Comparison of ENCODE assay signal across 14 cellular contexts in the genomic region with DNA sequence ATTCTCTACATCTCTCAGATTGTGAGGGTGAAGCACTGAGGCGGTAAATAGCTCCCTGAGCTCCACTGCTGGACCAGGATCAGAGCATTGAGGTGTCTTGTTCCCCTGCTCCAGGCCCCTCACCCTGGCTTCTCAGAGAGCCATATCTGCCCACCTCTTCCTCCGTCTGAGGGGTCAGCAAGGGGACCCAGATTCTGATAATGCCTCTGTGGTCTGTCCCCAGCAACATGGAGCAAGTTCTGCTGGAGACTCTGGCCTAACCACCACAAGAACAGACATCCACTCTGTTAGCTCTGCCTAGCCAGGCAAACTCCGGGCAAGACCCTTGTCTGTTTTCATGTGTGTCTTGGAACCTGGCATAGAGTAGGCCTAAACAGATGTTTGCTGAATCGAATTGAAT. TPM values are rescaled to one million over a fixed set of nuclear protein-coding genes. Genes with fewer than 3 reads are reported as not detected.
DNase-seq lines count a peak whose midpoint lies in the region; ATAC-seq and TF ChIP-seq lines count a peak whose summit lies in the region.
"Had no signal": no experiment of that assay in that cellular context is flagged by ENCODE, and none has a peak within 500 bp of the region (broad histone marks: within the 10 kb centered on the region; RNA-seq: fewer than 3 reads in every experiment).

No MANE protein-coding gene starts in this region.

- whole genome bisulfite sequencing in IMR-90 (ENCODE audit: extremely low coverage in 2 of 2, insufficient read length in 1 of 2), 2 experiments: 77% methylated on average over 3 of the region's 4 CpGs; no CpG with 5 or more reads in 1 of the 2 experiments
- 85% methylated on average over 4 of the region's 4 CpGs for WGBS in right lobe of liver (ENCODE audit: insufficient coverage, low coverage, low lambda C conversion rate, missing lambda C conversion rate)

- BruUV-seq in IMR-90 (replicated peaks; lab: Mats Ljungman, UMichigan): no TSS peak

- H4K20me1 ChIP-seq in IMR-90 (ENCODE audit: insufficient read depth, low read length): peaks cover 41% of the 10 kb centered on the region

- 0 out of 2 replicates have a peak overlapping the region, but pooled peaks have one; percentile 34 for H2AK5ac ChIP-seq in IMR-90 (ENCODE audit: low read depth, low read length)

- H3K27ac Mint-ChIP-seq in CD4-positive, alpha-beta memory T cell: peak overlapping the region; percentile 89 to 99 (median 97)
- peak overlapping the region; percentile 92 for H3K27ac Mint-ChIP-seq in activated naive CD8-positive, alpha-beta T cell
- peak overlapping the region; percentile 92 to 98 (median 95) for H3K27ac Mint-ChIP-seq in naive thymus-derived CD8-positive, alpha-beta T cell

- H3K9me3 ChIP-seq in CD4-positive, alpha-beta memory T cell (ENCODE audit: control insufficient read depth in 1 of 2, low read length in 2 of 2): no peaks in the 10 kb centered on the region
- no peaks in the 10 kb centered on the region for H3K9me3 ChIP-seq in IMR-90 (ENCODE audit: control insufficient read depth, insufficient read depth, low read length)
- no peaks in the 10 kb centered on the region for H3K9me3 ChIP-seq in right lobe of liver

- TF ChIP-seq RAD21 in IMR-90 (IDR thresholded peaks at IDR 0.05; ENCODE audit: low read length): no peak

- peak overlapping the region; percentile 1 for H2AK9ac ChIP-seq in IMR-90 (replicated peaks; ENCODE audit: low read depth, low read length, poor library complexity)

- peaks cover 62 to 86% (median 75%) of the 10 kb centered on the region in 4 donors for H3K4me1 Mint-ChIP-seq in CD4-positive, alpha-beta memory T cell
- peaks cover 78% of the 10 kb centered on the region for H3K4me1 Mint-ChIP-seq in activated naive CD8-positive, alpha-beta T cell (ENCODE audit: low read depth)
- H3K4me1 Mint-ChIP-seq in naive thymus-derived CD8-positive, alpha-beta T cell: peaks cover 51 to 84% (median 82%) of the 10 kb centered on the region in 4 donors

- no peak overlapping the region for H3K4me2 ChIP-seq in IMR-90 (ENCODE audit: low read depth, low read length)

- no peak overlapping the region for H4K5ac ChIP-seq in IMR-90 (ENCODE audit: low read depth, low read length)

- no peak overlapping the region for H2BK20ac ChIP-seq in IMR-90 (ENCODE audit: low read depth, low read length)

- H3K23ac ChIP-seq in IMR-90 (ENCODE audit: low read depth, low read length): peak overlapping the region; percentile 59

- H3K9me1 ChIP-seq in IMR-90 (ENCODE audit: insufficient read depth, low read length): peaks cover 35% of the 10 kb centered on the region

- POLR2A ChIA-PET in CD4-positive, alpha-beta memory T cell (lab: Charles Lee; ENCODE audit: partially characterized antibody): interaction anchor here (0.5 to 5.3 kb wide), 11 partner anchors 9 to 147 kb away, joined by 3 to 80 read pairs (median 5); no protein-coding TSS in a partner anchor
- POLR2A ChIA-PET in IMR-90 (lab: Charles Lee; ENCODE audit: unreplicated experiment): interaction anchor here (0.7 kb wide), 1 partner anchor 66 kb away, joined by 3 read pairs; no protein-coding TSS in a partner anchor
- POLR2A ChIA-PET in naive thymus-derived CD8-positive, alpha-beta T cell (lab: Charles Lee): interaction anchor here (0.6 to 6.4 kb wide), 11 partner anchors 10 to 70 kb away, joined by 3 to 50 read pairs (median 5); a partner anchor contains a TSS

- H3K18ac ChIP-seq in IMR-90 (ENCODE audit: low read depth, low read length): no peak overlapping the region

- H3K9me3 Mint-ChIP-seq in CD4-positive, alpha-beta memory T cell: no peaks in the 10 kb centered on the region
- no peaks in the 10 kb centered on the region for H3K9me3 Mint-ChIP-seq in activated naive CD8-positive, alpha-beta T cell (ENCODE audit: low read depth)
- no peaks in the 10 kb centered on the region for H3K9me3 Mint-ChIP-seq in naive thymus-derived CD8-positive, alpha-beta T cell

- H3K27me3 Mint-ChIP-seq in CD4-positive, alpha-beta memory T cell: no peaks in the 10 kb centered on the region
- H3K27me3 Mint-ChIP-seq in activated naive CD8-positive, alpha-beta T cell: no peaks in the 10 kb centered on the region
- H3K27me3 Mint-ChIP-seq in naive thymus-derived CD8-positive, alpha-beta T cell: no peaks in the 10 kb centered on the region

- CTCF ChIA-PET in CD4-positive, alpha-beta memory T cell (lab: Charles Lee; ENCODE audit: partially characterized antibody): interaction anchor here (0.9 to 13.1 kb wide), 12 partner anchors 13 to 185 kb away, joined by 3 to 250 read pairs (median 6); no protein-coding TSS in a partner anchor
- CTCF ChIA-PET in IMR-90 (lab: Yijun Ruan, JAX): interaction anchor here (0.6 kb wide), 1 partner anchor 20 kb away, joined by 3 read pairs; no protein-coding TSS in a partner anchor

- intact Hi-C loops in CD4-positive, alpha-beta memory T cell (cut with micrococcal nuclease): loop anchor here (10.0 kb wide), 2 partner anchors 86 to 884 kb away; no protein-coding TSS in a partner anchor
- intact Hi-C loops in IMR-90 (cut with micrococcal nuclease): no loop called here
- intact Hi-C loops in right lobe of liver (cut with DNase I): loop anchor here in 1 of 2 donors (10.0 kb wide), 1 partner anchor 326 kb away; no protein-coding TSS in a partner anchor

- H3K9ac ChIP-seq in IMR-90 (ENCODE audit: low read depth, low read length): no peak overlapping the region
- H3K9ac ChIP-seq: GM23248 had no signal

- peak overlapping the region; percentile 97 to 98 (median 98) for H3K4me3 Mint-ChIP-seq in CD4-positive, alpha-beta memory T cell
- H3K4me3 Mint-ChIP-seq in activated naive CD8-positive, alpha-beta T cell: peak overlapping the region; percentile 91
- H3K4me3 Mint-ChIP-seq in naive thymus-derived CD8-positive, alpha-beta T cell: peak overlapping the region; percentile 90 to 99 (median 94)

- ATAC-seq in IMR-90 (ENCODE audit: low read depth) (no peak), right lobe of liver (no peak), GM18505 (IDR thresholded peaks at IDR 0.05; ENCODE audit: unreplicated experiment) (no peak), HG02852 (IDR thresholded peaks at IDR 0.05; ENCODE audit: unreplicated experiment) (no peak)
- no peak for ATAC-seq in naive thymus-derived CD8-positive, alpha-beta T cell

- H3K4me1 ChIP-seq in CD4-positive, alpha-beta memory T cell (ENCODE audit: insufficient read depth, low read length): peaks cover 78% of the 10 kb centered on the region
- H3K4me1 ChIP-seq in IMR-90 (ENCODE audit: control insufficient read depth, insufficient read depth, low read length): peaks cover 13% of the 10 kb centered on the region
- no peaks in the 10 kb centered on the region for H3K4me1 ChIP-seq in right lobe of liver

- H2AFZ ChIP-seq in IMR-90 (replicated peaks; ENCODE audit: low read length, poor library complexity): no peak overlapping the region
- H2AFZ ChIP-seq: GM23248 had no signal

- peak overlapping the region; percentile 73 for H3K27ac ChIP-seq in CD4-positive, alpha-beta memory T cell (ENCODE audit: low read depth, low read length)
- H3K27ac ChIP-seq in IMR-90 (ENCODE audit: insufficient read depth, low read length) (no peak overlapping the region), right lobe of liver (no peak overlapping the region)
- H3K27ac ChIP-seq: GM23248 had no signal

- H3K27me3 ChIP-seq in CD4-positive, alpha-beta memory T cell (ENCODE audit: insufficient read depth, low read length): no peaks in the 10 kb centered on the region
- H3K27me3 ChIP-seq in IMR-90 (ENCODE audit: control insufficient read depth, insufficient read depth, low read length) (no peaks in the 10 kb centered on the region), right lobe of liver (no peaks in the 10 kb centered on the region)

- no peak overlapping the region for H4K8ac ChIP-seq in IMR-90 (ENCODE audit: low read depth in 2 of 2, low read length in 2 of 2)

- no peak overlapping the region for H3K4ac ChIP-seq in IMR-90 (ENCODE audit: low read depth, low read length)

- H3K56ac ChIP-seq in IMR-90 (ENCODE audit: extremely low read depth, insufficient read depth, low read length): no peak overlapping the region

- TF ChIP-seq POLR2A in IMR-90 (IDR thresholded peaks at IDR 0.05; ENCODE audit: low read depth, low read length): no peak
- TF ChIP-seq POLR2A in right lobe of liver (IDR thresholded peaks at IDR 0.05): no peak
- no peak for TF ChIP-seq POLR2A in GM18505 (IDR thresholded peaks at IDR 0.05; ENCODE audit: borderline replicate concordance, extremely low read depth, insufficient read depth, insufficient read length)

- peak overlapping the region; percentile 45 to 83 for H3K4me3 ChIP-seq in CD4-positive, alpha-beta memory T cell (ENCODE audit: low read length in 2 of 2)
- no peak overlapping the region for H3K4me3 ChIP-seq in IMR-90 (ENCODE audit: insufficient read depth, low read depth, low read length)
- H3K4me3 ChIP-seq in right lobe of liver: no peak overlapping the region
- H3K4me3 ChIP-seq: GM23248 had no signal

- no peaks in the 10 kb centered on the region for H3K36me3 ChIP-seq in CD4-positive, alpha-beta memory T cell (ENCODE audit: insufficient read depth, low read length)
- no peaks in the 10 kb centered on the region for H3K36me3 ChIP-seq in IMR-90 (ENCODE audit: control insufficient read depth, insufficient read depth, low read length)
- no peaks in the 10 kb centered on the region for H3K36me3 ChIP-seq in right lobe of liver

- in situ Hi-C loops in IMR-90 (cut with MboI; ENCODE audit: low sequenced_read_pairs): loop anchor here (5.0 to 10.0 kb wide), 2 partner anchors 146 to 183 kb away; no protein-coding TSS in a partner anchor

- no peak for DNase-seq in CD4-positive, alpha-beta memory T cell
- DNase-seq in IMR-90: no peak
- no peak for DNase-seq in naive thymus-derived CD8-positive, alpha-beta T cell
- no peak for DNase-seq in right lobe of liver
- no peak for DNase-seq in iPS-NIHi11 (ENCODE audit: low spot score)
- DNase-seq: COR-L47; effector CD4-positive, alpha-beta T cell; NCI-H1105; SHP77 treated with DMSO at 0.1 percent for 48 hours; stimulated activated CD4-positive, alpha-beta T cell treated with anti-CD3 and anti-CD28 coated beads, Interleukin-4, amount 100 ng/mL, for 24 hours had no signal

- H4K91ac ChIP-seq in IMR-90 (ENCODE audit: insufficient read depth, low read depth, low read length): no peak overlapping the region

- dilution Hi-C loops in IMR-90 (cut with HindIII; ENCODE audit: low sequenced_read_pairs, unreplicated experiment): no loop called here

- H3K79me1 ChIP-seq in IMR-90 (ENCODE audit: low read depth in 1 of 2, low read length in 2 of 2): peaks cover 27 to 66% of the 10 kb centered on the region in 2 experiments

- no peak overlapping the region; the same call in 1 of the 2 replicates for H3K14ac ChIP-seq in IMR-90 (replicated peaks; ENCODE audit: low read depth, low read length)

- no peak overlapping the region for H2BK120ac ChIP-seq in IMR-90 (ENCODE audit: low read depth, low read length)

- H2BK15ac ChIP-seq in IMR-90 (ENCODE audit: low read depth, low read length): no peak overlapping the region

- TF ChIP-seq CTCF in IMR-90 (conservative IDR thresholded peaks at IDR 0.05; ENCODE audit: low read depth, low read length): no peak
- TF ChIP-seq CTCF in right lobe of liver (IDR thresholded peaks at IDR 0.05): no peak

- no peak overlapping the region for H2BK5ac ChIP-seq in IMR-90 (ENCODE audit: low read depth, low read length, poor library complexity, severe bottlenecking)

- peaks cover 0 to 26% of the 10 kb centered on the region in 2 donors for H3K36me3 Mint-ChIP-seq in CD4-positive, alpha-beta memory T cell
- H3K36me3 Mint-ChIP-seq in activated naive CD8-positive, alpha-beta T cell: peaks cover 3% of the 10 kb centered on the region
- peaks cover 0 to 11% (median 0%) of the 10 kb centered on the region in 3 donors for H3K36me3 Mint-ChIP-seq in naive thymus-derived CD8-positive, alpha-beta T cell

RNA-seq across cellular contexts. Expression of a gene that starts 2.2 kb away (rescaled TPM):
- 10 to 100 TPM; 80.2 to 95.1 TPM for total RNA-seq in CD4-positive, alpha-beta memory T cell
- polyA plus RNA-seq in CD4-positive, alpha-beta memory T cell: 10 to 100 TPM; 22.5 to 36.9 TPM
- total RNA-seq in IMR-90 (2012; rRNA removed) (10.0 and 13.1 TPM in 2 replicates), right lobe of liver (1 to 10 TPM in 5 of 6 experiments, under 1 TPM in 1; 0.59 to 3.6 (median 1.6) TPM)
- polyA plus RNA-seq in IMR-90 (2012; rRNA removed): 11.0 and 14.7 TPM in 2 replicates
- 2.9 and 4.3 TPM in 2 replicates for polyA plus RNA-seq in IMR-90 (2012; cell fraction: cytosol; rRNA removed)
- 21.7 and 89.3 TPM in 2 replicates for polyA plus RNA-seq in IMR-90 (2012; cell fraction: nucleus; rRNA removed; ENCODE audit: low replicate concordance)
- total RNA-seq in naive thymus-derived CD8-positive, alpha-beta T cell: 10 to 100 TPM; 72.4 to 74.3 TPM
- 10 to 100 TPM; 18.2 to 32.5 (median 18.5) TPM for polyA plus RNA-seq in naive thymus-derived CD8-positive, alpha-beta T cell

Comparison
In these comparisons a context has a peak if more than half of its experiments do, and no peak if none do; other contexts are left out.
1. H3K4me3 ChIP-seq: peak in CD4-positive, alpha-beta memory T cell (2 of 2); none in IMR-90 (single experiment) and right lobe of liver (0 of 3).
2. Peak in every context shown above with its lines, with median percentiles within 50 percentile points of each other: H3K27ac Mint-ChIP-seq and H3K4me3 Mint-ChIP-seq.